Comparison of ENCODE assay signal across 16 cellular contexts in the genomic region with DNA sequence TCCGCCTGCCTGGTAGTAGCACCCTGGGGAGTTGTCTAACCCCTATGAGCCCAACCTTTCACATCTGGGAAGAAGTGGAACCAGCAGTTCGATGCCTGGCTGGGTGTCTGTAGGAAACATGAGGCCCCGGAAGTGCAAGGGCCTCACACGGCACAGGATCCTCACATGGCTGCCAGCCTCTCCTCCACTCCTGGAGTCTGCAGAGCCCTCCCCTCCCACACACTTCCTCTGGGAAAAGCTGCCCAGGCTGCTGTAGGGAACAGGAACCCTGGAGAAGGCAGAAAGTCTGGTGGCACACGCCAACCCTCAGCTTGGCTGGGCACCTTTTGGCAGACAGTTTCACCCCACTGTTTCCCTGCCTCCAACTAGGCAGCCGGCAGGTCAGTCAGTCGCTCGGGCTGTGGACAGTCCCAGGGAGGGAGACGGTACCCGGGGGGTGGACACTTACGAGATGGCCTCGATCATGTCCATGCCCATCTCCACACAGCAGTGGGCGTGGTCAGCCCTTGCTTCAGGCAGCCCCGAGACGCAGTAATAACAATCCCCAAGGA.
DNase-seq lines count a peak whose midpoint lies in the region; ATAC-seq and TF ChIP-seq lines count a peak whose summit lies in the region.
"Had no signal": no experiment of that assay in that cellular context is flagged by ENCODE, and none has a peak within 500 bp of the region (broad histone marks: within the 10 kb centered on the region; RNA-seq: fewer than 3 reads in every experiment).

No MANE protein-coding gene starts in this region.

- H4K5ac ChIP-seq in IMR-90 (ENCODE audit: low read depth, low read length), result no peak overlapping the region

- H3K4me1 ChIP-seq in IMR-90 (ENCODE audit: control insufficient read depth, insufficient read depth, low read length) (no peaks in the 10 kb centered on the region), muscle layer of duodenum (ENCODE audit: control insufficient read depth in 1 of 2, insufficient read depth in 2 of 2, low read length in 2 of 2) (peaks cover 0 to 28% of the 10 kb centered on the region in 2 donors)

- peaks cover 6% of the 10 kb centered on the region; the same call in 1 of the 2 replicates for H4K20me1 ChIP-seq in IMR-90 (ENCODE audit: insufficient read depth, low read length)

- POLR2A ChIA-PET in IMR-90 (lab: Charles Lee; ENCODE audit: unreplicated experiment) (no interaction called here), HEK293T (lab: Yijun Ruan, JAX) (no interaction called here)

- no peak overlapping the region for H2AK5ac ChIP-seq in IMR-90 (ENCODE audit: low read depth, low read length)

- dilution Hi-C loops in IMR-90 (cut with HindIII; ENCODE audit: low sequenced_read_pairs, unreplicated experiment), result no loop called here

- no peak for TF ChIP-seq POLR2A in IMR-90 (IDR thresholded peaks at IDR 0.05; ENCODE audit: low read depth, low read length)

- no peak for DNase-seq in IMR-90
- peak; percentile 9 for DNase-seq in globus pallidus (ENCODE audit: low spot score)
- DNase-seq in superior temporal gyrus (ENCODE audit: extremely low spot score), result no peak
- DNase-seq in HEK293T (ENCODE audit: extremely low spot score), result no peak
- no peak for DNase-seq in DMS 273 treated with DMSO at 0.1 percent for 48 hours (lab: John Stamatoyannopoulos, UW)
- no peak for DNase-seq in G401 (ENCODE audit: low spot score)
- DNase-seq: activated gamma-delta T cell treated with Interleukin-2 at 50 U/mL for 16 hours; Karpas-422; NCI-H1417; NCI-H446; PC-3; stimulated activated CD4-positive, alpha-beta T cell treated with anti-CD3 and anti-CD28 coated beads, Interleukin-1b, Interleukin-23, amount 100 ng/mL, for 48 hours; SW 1271 had no signal

- H3K4me3 ChIP-seq in IMR-90 (ENCODE audit: insufficient read depth, low read depth, low read length) (no peak overlapping the region), muscle layer of duodenum (ENCODE audit: low read depth in 1 of 2, low read length in 2 of 2) (no peak overlapping the region)

- no peak overlapping the region for H3K4ac ChIP-seq in IMR-90 (ENCODE audit: low read depth, low read length)

- H3K79me1 ChIP-seq in IMR-90 (ENCODE audit: low read depth in 1 of 2, low read length in 2 of 2), result no peaks in the 10 kb centered on the region

- H2AK9ac ChIP-seq in IMR-90 (replicated peaks; ENCODE audit: low read depth, low read length, poor library complexity), result no peak overlapping the region

- H3K4me2 ChIP-seq in IMR-90 (ENCODE audit: low read depth, low read length), result no peak overlapping the region

- no peak for TF ChIP-seq RAD21 in IMR-90 (IDR thresholded peaks at IDR 0.05; ENCODE audit: low read length)

- peak overlapping the region; percentile 36 for H2AFZ ChIP-seq in IMR-90 (replicated peaks; ENCODE audit: low read length, poor library complexity)
- H2AFZ ChIP-seq: parathyroid adenoma had no signal

- BruUV-seq in IMR-90 (replicated peaks; lab: Mats Ljungman, UMichigan), result no TSS peak

- H2BK5ac ChIP-seq in IMR-90 (ENCODE audit: low read depth, low read length, poor library complexity, severe bottlenecking), result no peak overlapping the region

- no peak for ATAC-seq in IMR-90 (ENCODE audit: low read depth)
- ATAC-seq: PC-3 had no signal

- no peak overlapping the region for H2BK20ac ChIP-seq in IMR-90 (ENCODE audit: low read depth, low read length)

- H3K27ac ChIP-seq in IMR-90 (ENCODE audit: insufficient read depth, low read length) (no peak overlapping the region), muscle layer of duodenum (ENCODE audit: low read length) (peak overlapping the region; percentile 4), temporal lobe (ENCODE audit: low read depth, low read length) (peak overlapping the region; percentile 11)
- H3K27ac ChIP-seq: parathyroid adenoma had no signal

- H3K18ac ChIP-seq in IMR-90 (ENCODE audit: low read depth, low read length), result no peak overlapping the region

- H3K9me3 ChIP-seq in IMR-90 (ENCODE audit: control insufficient read depth, insufficient read depth, low read length), result no peaks in the 10 kb centered on the region
- no peaks in the 10 kb centered on the region for H3K9me3 ChIP-seq in muscle layer of duodenum (ENCODE audit: control insufficient read depth in 1 of 2, low read length in 2 of 2)

- CTCF ChIA-PET in IMR-90 (lab: Yijun Ruan, JAX), result interaction anchor here (0.8 to 1.3 kb wide), 2 partner anchors 36 to 228 kb away, joined by 3 read pairs; no protein-coding TSS in a partner anchor
- CTCF ChIA-PET in HEK293T (lab: Yijun Ruan, JAX), result interaction anchor here (1.1 kb wide), 1 partner anchor 15 kb away, joined by 4 read pairs; no protein-coding TSS in a partner anchor

- H2BK120ac ChIP-seq in IMR-90 (ENCODE audit: low read depth, low read length), result no peak overlapping the region

- intact Hi-C loops in IMR-90 (cut with micrococcal nuclease), result no loop called here

- H2BK15ac ChIP-seq in IMR-90 (ENCODE audit: low read depth, low read length), result no peak overlapping the region

- in situ Hi-C loops in IMR-90 (cut with MboI; ENCODE audit: low sequenced_read_pairs) (no loop called here), G401 (cut with HindIII; ENCODE audit: low sequenced_read_pairs) (no loop called here)

- H4K91ac ChIP-seq in IMR-90 (ENCODE audit: insufficient read depth, low read depth, low read length), result no peak overlapping the region

- no peak overlapping the region for H4K8ac ChIP-seq in IMR-90 (ENCODE audit: low read depth in 2 of 2, low read length in 2 of 2)

- H3K23ac ChIP-seq in IMR-90 (ENCODE audit: low read depth, low read length), result no peak overlapping the region

- H3K9ac ChIP-seq in IMR-90 (ENCODE audit: low read depth, low read length), result no peak overlapping the region
- H3K9ac ChIP-seq: parathyroid adenoma had no signal

- no peak for TF ChIP-seq CTCF in IMR-90 (conservative IDR thresholded peaks at IDR 0.05; ENCODE audit: low read depth, low read length)

- H3K14ac ChIP-seq in IMR-90 (replicated peaks; ENCODE audit: low read depth, low read length), result no peak overlapping the region

- H3K27me3 ChIP-seq in IMR-90 (ENCODE audit: control insufficient read depth, insufficient read depth, low read length) (peaks cover 37% of the 10 kb centered on the region), muscle layer of duodenum (ENCODE audit: low read depth, low read length) (no peaks in the 10 kb centered on the region)

- no peak overlapping the region for H3K56ac ChIP-seq in IMR-90 (ENCODE audit: extremely low read depth, insufficient read depth, low read length)

- H3K36me3 ChIP-seq in IMR-90 (ENCODE audit: control insufficient read depth, insufficient read depth, low read length) (no peaks in the 10 kb centered on the region), muscle layer of duodenum (ENCODE audit: control insufficient read depth in 1 of 2, insufficient read depth in 2 of 2, low read length in 2 of 2) (no peaks in the 10 kb centered on the region)

- 100% methylated on average over 1 of the region's 15 CpGs; no CpG with 5 or more reads in 1 of the 2 experiments for WGBS in IMR-90 (ENCODE audit: extremely low coverage in 2 of 2, insufficient read length in 1 of 2), 2 experiments

- no peaks in the 10 kb centered on the region for H3K9me1 ChIP-seq in IMR-90 (ENCODE audit: insufficient read depth, low read length)

TF ChIP-seq in IMR-90, 13 proteins besides CTCF, POLR2A, EP300 and RAD21:
- TF ChIP-seq NFE2L2 (IDR thresholded peaks at IDR 0.05; ENCODE audit: low read depth, low read length), result no peak

TF ChIP-seq in HEK293T, 16 proteins besides CTCF, POLR2A, EP300 and RAD21:
- TF ChIP-seq HDGF (IDR thresholded peaks at IDR 0.05; ENCODE audit: borderline replicate concordance), result no peak
